8 cellular contexts compared by ENCODE assay signal in the genomic region with DNA sequence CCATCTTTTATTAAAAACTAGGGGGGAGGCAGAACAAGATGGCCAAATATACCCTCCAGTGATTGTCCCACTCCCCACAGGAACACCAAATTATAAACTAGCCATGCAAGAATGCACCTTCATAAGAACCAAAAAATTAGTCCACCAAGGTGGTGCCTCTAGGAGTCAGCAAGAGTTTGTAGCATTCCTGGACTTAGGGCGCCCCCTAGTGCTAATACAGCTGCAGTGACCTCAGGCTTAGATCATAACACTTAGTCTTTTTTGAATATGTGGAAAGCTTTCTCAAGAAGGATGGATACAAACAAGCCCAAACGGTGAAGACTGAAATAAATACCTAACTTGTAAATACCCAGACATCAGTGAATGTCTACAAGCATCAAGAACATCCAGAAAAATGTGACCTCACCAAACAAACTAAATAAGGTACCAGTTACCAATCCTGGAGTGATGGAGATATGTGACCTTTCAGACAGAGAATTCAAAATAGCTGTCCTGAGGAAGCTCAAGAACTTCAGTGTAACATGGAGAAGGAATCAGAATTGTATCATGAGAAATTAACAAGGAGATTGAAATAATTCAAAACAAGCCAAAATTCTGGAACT. TPM values are rescaled to one million over a fixed set of nuclear protein-coding genes. Genes with fewer than 3 reads are reported as not detected.
DNase-seq lines count a peak whose midpoint lies in the region; ATAC-seq and TF ChIP-seq lines count a peak whose summit lies in the region.

No MANE protein-coding gene starts in this region.

- no peaks in the 10 kb centered on the region for H4K20me1 ChIP-seq in GM23338 (replicated peaks; ENCODE audit: insufficient read depth)

- no peaks in the 10 kb centered on the region for H3K79me2 ChIP-seq in GM23338 (replicated peaks; ENCODE audit: insufficient read depth)

- no peaks in the 10 kb centered on the region for H3K27me3 Mint-ChIP-seq in GM23338 (ENCODE audit: insufficient read depth, low read depth, poor library complexity)

- H3K9me2 ChIP-seq in GM23338 (ENCODE audit: insufficient read depth), result no peaks in the 10 kb centered on the region

- no peak overlapping the region for H3K4me3 ChIP-seq in GM23338
- no peak overlapping the region for H3K4me3 ChIP-seq in fibroblast of the aortic adventitia (ENCODE audit: low read depth, low read length)
- no peak overlapping the region for H3K4me3 ChIP-seq in thoracic aorta

- no peak overlapping the region for H3K27ac Mint-ChIP-seq in GM23338

- DNase-seq in EL (peak; percentile 76), GM23338 (ENCODE audit: low spot score) (peak; percentile 86), LHCN-M2 (ENCODE audit: low read depth) (peak; percentile 64), RPMI8226 (peak; percentile 85), activated T-helper 1 cell treated with Interleukin-2 at 50 U/mL for 16 hours (ENCODE audit: low read depth) (peak; percentile 63), fibroblast of the aortic adventitia (ENCODE audit: low read depth) (peak; percentile 82), nucleus accumbens (lab: John Stamatoyannopoulos, UW) (peak in 49 of 56 donors; percentile 0 to 79 (median 39)), thoracic aorta (ENCODE audit: low spot score) (peak; percentile 27)

- no peaks in the 10 kb centered on the region for H3F3A ChIP-seq in GM23338 (replicated peaks; ENCODE audit: low read depth)

- H3K36me3 Mint-ChIP-seq in GM23338 (ENCODE audit: low read depth), result peaks cover 30% of the 10 kb centered on the region

- H3K27ac ChIP-seq in GM23338 (ENCODE audit: low read depth), result no peak overlapping the region
- H3K27ac ChIP-seq in thoracic aorta, result no peak overlapping the region

- peak; percentile 97 to 99 for TF ChIP-seq CTCF in GM23338 (conservative IDR thresholded peaks at IDR 0.05; ENCODE audit: low read depth in 2 of 2)
- TF ChIP-seq CTCF in fibroblast of the aortic adventitia (IDR thresholded peaks at IDR 0.05; ENCODE audit: insufficient read depth, low read length), result peak; percentile 92
- peak; percentile 88 for TF ChIP-seq CTCF in thoracic aorta (IDR thresholded peaks at IDR 0.05)

- H3K9me3 Mint-ChIP-seq in GM23338, result peaks cover 9% of the 10 kb centered on the region; the same call in 1 of the 3 replicates

- H3K4me3 Mint-ChIP-seq in GM23338, result no peak overlapping the region

- H3K36me3 ChIP-seq in GM23338 (ENCODE audit: insufficient read depth) (no peaks in the 10 kb centered on the region; the same call in 1 of the 2 replicates), thoracic aorta (peaks cover 28% of the 10 kb centered on the region)

- H2AFZ ChIP-seq in GM23338, result no peak overlapping the region

- ATAC-seq in GM23338 (peak; percentile 94), thoracic aorta (ENCODE audit: insufficient number of reproducible peaks, low FRiP score, low read depth) (no peak)

- H3K4me1 ChIP-seq in GM23338 (ENCODE audit: insufficient read depth) (no peaks in the 10 kb centered on the region), thoracic aorta (ENCODE audit: control insufficient read depth in 1 of 2, low read depth in 2 of 2) (no peaks in the 10 kb centered on the region)

- H3K9me3 ChIP-seq in thoracic aorta, result no peaks in the 10 kb centered on the region

- H3K4me1 Mint-ChIP-seq in GM23338, result no peaks in the 10 kb centered on the region

- H3K27me3 ChIP-seq in GM23338 (ENCODE audit: insufficient read depth), result no peaks in the 10 kb centered on the region
- H3K27me3 ChIP-seq in thoracic aorta (replicated peaks; ENCODE audit: insufficient read depth), result no peaks in the 10 kb centered on the region

- no peak overlapping the region for H3K4me2 ChIP-seq in GM23338

TF ChIP-seq in GM23338, 12 proteins besides CTCF, POLR2A, EP300 and RAD21 (continues in another document):
- TF ChIP-seq ZNF114 (CRISPR knock-in tag; IDR thresholded peaks at IDR 0.05) (no peak), EZH2phosphoT487 (IDR thresholded peaks at IDR 0.05; ENCODE audit: unreplicated experiment) (no peak), CREB1 (CRISPR knock-in tag; IDR thresholded peaks at IDR 0.05; ENCODE audit: low read depth) (no peak), JUNB (IDR thresholded peaks at IDR 0.05; ENCODE audit: unreplicated experiment) (no peak), NANOG (IDR thresholded peaks at IDR 0.05; ENCODE audit: borderline replicate concordance) (no peak), POLR2AphosphoS5 (IDR thresholded peaks at IDR 0.05; ENCODE audit: low read depth) (no peak), EZH2 (IDR thresholded peaks at IDR 0.05; ENCODE audit: low read depth, unreplicated experiment) (no peak), STAT1 (IDR thresholded peaks at IDR 0.05; ENCODE audit: unreplicated experiment) (no peak)
- TF ChIP-seq, protein P1, sequence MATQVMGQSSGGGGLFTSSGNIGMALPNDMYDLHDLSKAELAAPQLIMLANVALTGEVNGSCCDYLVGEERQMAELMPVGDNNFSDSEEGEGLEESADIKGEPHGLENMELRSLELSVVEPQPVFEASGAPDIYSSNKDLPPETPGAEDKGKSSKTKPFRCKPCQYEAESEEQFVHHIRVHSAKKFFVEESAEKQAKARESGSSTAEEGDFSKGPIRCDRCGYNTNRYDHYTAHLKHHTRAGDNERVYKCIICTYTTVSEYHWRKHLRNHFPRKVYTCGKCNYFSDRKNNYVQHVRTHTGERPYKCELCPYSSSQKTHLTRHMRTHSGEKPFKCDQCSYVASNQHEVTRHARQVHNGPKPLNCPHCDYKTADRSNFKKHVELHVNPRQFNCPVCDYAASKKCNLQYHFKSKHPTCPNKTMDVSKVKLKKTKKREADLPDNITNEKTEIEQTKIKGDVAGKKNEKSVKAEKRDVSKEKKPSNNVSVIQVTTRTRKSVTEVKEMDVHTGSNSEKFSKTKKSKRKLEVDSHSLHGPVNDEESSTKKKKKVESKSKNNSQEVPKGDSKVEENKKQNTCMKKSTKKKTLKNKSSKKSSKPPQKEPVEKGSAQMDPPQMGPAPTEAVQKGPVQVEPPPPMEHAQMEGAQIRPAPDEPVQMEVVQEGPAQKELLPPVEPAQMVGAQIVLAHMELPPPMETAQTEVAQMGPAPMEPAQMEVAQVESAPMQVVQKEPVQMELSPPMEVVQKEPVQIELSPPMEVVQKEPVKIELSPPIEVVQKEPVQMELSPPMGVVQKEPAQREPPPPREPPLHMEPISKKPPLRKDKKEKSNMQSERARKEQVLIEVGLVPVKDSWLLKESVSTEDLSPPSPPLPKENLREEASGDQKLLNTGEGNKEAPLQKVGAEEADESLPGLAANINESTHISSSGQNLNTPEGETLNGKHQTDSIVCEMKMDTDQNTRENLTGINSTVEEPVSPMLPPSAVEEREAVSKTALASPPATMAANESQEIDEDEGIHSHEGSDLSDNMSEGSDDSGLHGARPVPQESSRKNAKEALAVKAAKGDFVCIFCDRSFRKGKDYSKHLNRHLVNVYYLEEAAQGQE (IDR thresholded peaks at IDR 0.05; ENCODE audit: unreplicated experiment), result no peak

RNA-seq across cellular contexts. Expression of a gene that starts 19.3 kb away (rescaled TPM):
- 41.7 and 66.9 TPM in 2 replicates for total RNA-seq in GM23338 (2014; rRNA removed; shearing (Covaris generic))
- 45.4 and 48.0 TPM in 2 replicates for polyA plus RNA-seq in GM23338 (2016; fragmentation: Nextera tagmentation; extraction: Ambion mirVana)
- total RNA-seq in LHCN-M2 (2014; rRNA removed), result 49.2 and 50.0 TPM in 2 replicates
- polyA plus RNA-seq in LHCN-M2 (2012), result 12.0 TPM
- total RNA-seq in fibroblast of the aortic adventitia (ENCODE audit: low replicate concordance), result 32.1 and 71.9 TPM in 2 replicates
- total RNA-seq in thoracic aorta, result 10 to 100 TPM; 60.8 to 67.5 TPM

RNA-seq across cellular contexts. Expression of a gene that starts 19.4 kb away (rescaled TPM):
- total RNA-seq in GM23338 (2014; rRNA removed; shearing (Covaris generic)), result 3.8 and 5.8 TPM in 2 replicates
- polyA plus RNA-seq in GM23338 (2016; fragmentation: Nextera tagmentation; extraction: Ambion mirVana), result 9.6 and 11.3 TPM in 2 replicates
- total RNA-seq in LHCN-M2 (2014; rRNA removed) (5.6 and 9.8 TPM in 2 replicates), fibroblast of the aortic adventitia (ENCODE audit: low replicate concordance) (11.0 and 14.4 TPM in 2 replicates), thoracic aorta (1 to 10 TPM; 5.6 to 8.0 TPM)
- polyA plus RNA-seq in LHCN-M2 (2012), result 4.5 TPM

Comparison
In these comparisons a context has a peak if more than half of its experiments do, and no peak if none do; other contexts are left out.
1. DNase-seq: peak in every context shown above with its lines; median percentile 86 in GM23338; 85 in RPMI8226; 82 in fibroblast of the aortic adventitia; 76 in EL; 64 in LHCN-M2; 63 in activated T-helper 1 cell treated with Interleukin-2 at 50 U/mL for 16 hours; 39 in nucleus accumbens; 27 in thoracic aorta.